Comparison of ENCODE assay signal across 8 cellular contexts in the genomic region with DNA sequence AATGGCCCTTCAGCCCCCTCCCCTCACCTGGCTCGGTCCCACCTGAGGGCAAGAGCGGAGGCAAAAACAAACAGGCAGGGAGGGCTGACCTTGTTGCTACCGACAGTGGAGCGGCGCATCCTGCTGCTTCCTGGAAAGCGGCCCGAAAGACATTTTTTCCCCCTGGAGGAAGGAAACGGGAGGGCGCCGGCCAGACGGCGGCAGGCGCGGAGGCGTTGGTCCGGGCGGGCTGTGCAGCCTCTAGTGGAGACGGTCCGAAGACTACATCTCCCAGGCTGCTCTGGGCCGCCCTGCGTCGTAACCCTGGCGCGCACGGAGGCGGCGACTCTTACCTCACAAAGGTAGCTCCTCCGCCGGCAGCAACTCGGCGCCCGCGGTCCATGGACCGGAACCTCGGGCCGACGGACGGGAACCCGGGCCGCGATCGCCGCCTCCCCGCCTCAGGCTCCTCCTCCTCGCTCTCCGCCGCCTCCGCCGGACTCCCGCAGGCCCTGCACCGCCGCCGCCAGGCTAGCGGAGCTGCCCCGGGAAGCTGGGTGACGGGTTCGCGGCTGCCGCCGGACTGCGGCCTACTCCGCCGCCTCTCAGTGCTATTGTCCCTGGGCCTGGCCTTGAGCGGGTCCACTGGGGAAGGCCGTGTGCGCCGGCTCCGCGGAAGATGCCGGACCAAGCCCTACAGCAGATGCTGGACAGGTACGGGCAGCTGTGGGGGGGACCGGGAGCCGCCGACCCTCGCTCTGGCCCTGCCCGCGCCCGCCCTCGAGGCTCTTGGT. TPM values are rescaled to one million over a fixed set of nuclear protein-coding genes. Genes with fewer than 3 reads are reported as not detected.
A peak's percentile ranks its signal among the peaks of the same experiment; 100 is the strongest.
DNase-seq lines count a peak whose midpoint lies in the region; ATAC-seq and TF ChIP-seq lines count a peak whose summit lies in the region.

A gene (minus strand): TSS at position 242 of the 773 bp plus-strand sequence. CDS start 50,728 bp downstream, outside the sequence.
A gene with protein sequence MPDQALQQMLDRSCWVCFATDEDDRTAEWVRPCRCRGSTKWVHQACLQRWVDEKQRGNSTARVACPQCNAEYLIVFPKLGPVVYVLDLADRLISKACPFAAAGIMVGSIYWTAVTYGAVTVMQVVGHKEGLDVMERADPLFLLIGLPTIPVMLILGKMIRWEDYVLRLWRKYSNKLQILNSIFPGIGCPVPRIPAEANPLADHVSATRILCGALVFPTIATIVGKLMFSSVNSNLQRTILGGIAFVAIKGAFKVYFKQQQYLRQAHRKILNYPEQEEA (plus strand): TSS at position 331 of the 773 bp plus-strand sequence. CDS start 328 bp downstream, at position 659.

- H3K27ac Mint-ChIP-seq in activated CD4-positive, alpha-beta T cell treated with anti-CD3 and anti-CD28 coated beads for 36 hours, result peak within 1 kb of the TSS; percentile 80

- no peaks in the 10 kb centered on the region for H3K9me3 Mint-ChIP-seq in activated CD4-positive, alpha-beta T cell treated with anti-CD3 and anti-CD28 coated beads for 36 hours (ENCODE audit: low read depth)

- H3K27me3 ChIP-seq in BE2C (no peaks in the 10 kb centered on the region), layer of hippocampus (ENCODE audit: control insufficient read depth, insufficient read depth, low read length) (no peaks in the 10 kb centered on the region)

- H3K4me1 Mint-ChIP-seq in activated CD4-positive, alpha-beta T cell treated with anti-CD3 and anti-CD28 coated beads for 36 hours, result peaks cover 21% of the 10 kb centered on the region

- peak within 1 kb of the TSS; percentile 96 for H3K4me3 ChIP-seq in BE2C (ENCODE audit: low read depth, low read length)

- ATAC-seq in HG03439 (IDR thresholded peaks at IDR 0.05; ENCODE audit: unreplicated experiment), result peak; percentile 98
- ATAC-seq in activated CD4-positive, alpha-beta T cell treated with anti-CD3 and anti-CD28 coated beads for 36 hours, result peak; percentile 98

- H3K27ac ChIP-seq in cingulate gyrus (ENCODE audit: low read depth, low read length) (peak within 1 kb of the TSS; percentile 88), layer of hippocampus (ENCODE audit: low read depth, low read length) (peak within 1 kb of the TSS; percentile 87)

- no peaks in the 10 kb centered on the region; the same call in 1 of the 2 replicates for H3K36me3 ChIP-seq in BE2C

- POLR2A ChIA-PET in activated CD4-positive, alpha-beta T cell treated with anti-CD3 and anti-CD28 coated beads for 36 hours (lab: Charles Lee), result interaction anchor here (0.8 to 1.6 kb wide), 2 partner anchors 8 to 283 kb away, joined by 4 read pairs; a partner anchor contains a TSS

- H3K9me3 ChIP-seq in BE2C, result no peaks in the 10 kb centered on the region

- peak; percentile 95 for DNase-seq in BE2C
- peak; percentile 96 for DNase-seq in NCI-H510A (lab: John Stamatoyannopoulos, UW)
- peak; percentile 97 for DNase-seq in activated CD4-positive, alpha-beta T cell treated with anti-CD3 and anti-CD28 coated beads for 36 hours
- peak; percentile 81 to 83 for DNase-seq in stimulated activated CD4-positive, alpha-beta T cell treated with anti-CD3 and anti-CD28 coated beads, Interleukin-1b, Interleukin-23, amount 100 ng/mL, for 4 hours (ENCODE audit: low read depth in 2 of 2)

- H3K36me3 Mint-ChIP-seq in activated CD4-positive, alpha-beta T cell treated with anti-CD3 and anti-CD28 coated beads for 36 hours (ENCODE audit: low read depth), result peaks cover 14% of the 10 kb centered on the region

- intact Hi-C loops in activated CD4-positive, alpha-beta T cell treated with anti-CD3 and anti-CD28 coated beads for 36 hours (cut with DNase I, micrococcal nuclease), result loop anchor here (1.0 to 5.0 kb wide), 10 partner anchors 50 to 557 kb away; a partner anchor contains a TSS

- TF ChIP-seq CTCF in BE2C (IDR thresholded peaks at IDR 0.05; ENCODE audit: low read depth, low read length), result peak; percentile 61

- CTCF ChIA-PET in activated CD4-positive, alpha-beta T cell treated with anti-CD3 and anti-CD28 coated beads for 36 hours (lab: Charles Lee), result interaction anchor here (0.5 to 2.6 kb wide), 9 partner anchors 9 to 383 kb away, joined by 3 to 18 read pairs (median 3); no protein-coding TSS in a partner anchor

- TF ChIP-seq POLR2A in GM19193 (IDR thresholded peaks at IDR 0.05; ENCODE audit: extremely low read depth, insufficient read depth, insufficient read length), result peak; percentile 61

- peak within 1 kb of the TSS; percentile 75 for H3K4me3 Mint-ChIP-seq in activated CD4-positive, alpha-beta T cell treated with anti-CD3 and anti-CD28 coated beads for 36 hours

- no peaks in the 10 kb centered on the region for H3K4me1 ChIP-seq in BE2C

- H3K27me3 Mint-ChIP-seq in activated CD4-positive, alpha-beta T cell treated with anti-CD3 and anti-CD28 coated beads for 36 hours, result no peaks in the 10 kb centered on the region

RNA-seq across cellular contexts. Expression of the first gene that starts in this region (rescaled TPM):
- 0.77 TPM for polyA plus RNA-seq in BE2C (2012; ENCODE audit: insufficient read depth, insufficient read length, low read depth)
- total RNA-seq in activated CD4-positive, alpha-beta T cell treated with anti-CD3 and anti-CD28 coated beads for 36 hours, result 1 to 10 TPM; 1.4 to 1.8 TPM

RNA-seq across cellular contexts. Expression of the second gene that starts in this region (rescaled TPM):
- polyA plus RNA-seq in BE2C (2012; ENCODE audit: insufficient read depth, insufficient read length, low read depth), result 26.2 TPM
- total RNA-seq in activated CD4-positive, alpha-beta T cell treated with anti-CD3 and anti-CD28 coated beads for 36 hours, result 10 to 100 TPM; 11.7 to 25.9 TPM

Comparison
In these comparisons a context has a peak if more than half of its experiments do, and no peak if none do; other contexts are left out.
1. Peak in every context shown above with its lines: DNase-seq, ATAC-seq, H3K4me3 ChIP-seq and H3K27ac ChIP-seq.